ENCODE assay signal across 32 cellular contexts in genomic region chr6:39026175-39026574, GRCh38. TPM values are rescaled to one million over a fixed set of nuclear protein-coding genes. Genes with fewer than 3 reads are reported as not detected.
"Had no signal": no experiment of that assay in that cellular context is flagged by ENCODE, and none has a peak within 500 bp of the region (broad histone marks: within the 10 kb centered on the region; RNA-seq: fewer than 3 reads in every experiment).

No MANE protein-coding gene starts in this region.

- H3K4me1 ChIP-seq: colonic mucosa, Peyer's patch, SJSA1 had no signal

- H3K4me2 ChIP-seq: SK-N-SH had no signal

- H3K4me3 Mint-ChIP-seq: activated CD4-positive, alpha-beta memory T cell treated with anti-CD3 and anti-CD28 coated beads for 36 hours; activated CD4-positive, alpha-beta T cell treated with anti-CD3 and anti-CD28 coated beads, Interleukin-2, amount 10 ng/mL, durations not matched to agents 24 days and 14 days; activated naive CD4-positive, alpha-beta T cell treated with anti-CD3 and anti-CD28 coated beads, Interleukin-2, amount 10 ng/mL, durations not matched to agents 7 days and 5 days; activated naive CD8-positive, alpha-beta T cell; activated naive CD8-positive, alpha-beta T cell treated with anti-CD3 and anti-CD28 coated beads, Interleukin-2, amount 50 U/mL, for 24 hours; brain; central memory CD8-positive, alpha-beta T cell; T-helper 1 cell treated with Interleukin-12 subunit alpha and Interleukin-12 subunit beta and Interleukin-4 antibody, amounts not matched to agents 30 μg/mL and 1 μg/mL, for 36 hours; T-helper 2 cell treated with Interferon-gamma antibody and Interleukin-4, amounts not matched to agents 5 μg/mL and 100 μg/mL, for 36 hours had no signal

- H3K9ac ChIP-seq: SK-N-SH had no signal

- H3K27me3 ChIP-seq: colonic mucosa, Peyer's patch had no signal

- H3K27ac Mint-ChIP-seq: activated CD4-positive, alpha-beta memory T cell treated with anti-CD3 and anti-CD28 coated beads for 36 hours; activated CD4-positive, alpha-beta T cell treated with anti-CD3 and anti-CD28 coated beads, Interleukin-2, amount 10 ng/mL, durations not matched to agents 24 days and 14 days; activated naive CD4-positive, alpha-beta T cell treated with anti-CD3 and anti-CD28 coated beads, Interleukin-2, amount 10 ng/mL, durations not matched to agents 7 days and 5 days; activated naive CD8-positive, alpha-beta T cell; activated naive CD8-positive, alpha-beta T cell treated with anti-CD3 and anti-CD28 coated beads, Interleukin-2, amount 50 U/mL, for 24 hours; brain; T-helper 1 cell treated with Interleukin-12 subunit alpha and Interleukin-12 subunit beta and Interleukin-4 antibody, amounts not matched to agents 30 μg/mL and 1 μg/mL, for 36 hours; T-helper 2 cell treated with Interferon-gamma antibody and Interleukin-4, amounts not matched to agents 5 μg/mL and 100 μg/mL, for 36 hours had no signal

- FAIRE-seq: TTC549 had no signal

- H3K4me3 ChIP-seq: colonic mucosa, Peyer's patch, SJSA1 had no signal

- H3K36me3 ChIP-seq: colonic mucosa, Peyer's patch, SJSA1 had no signal

- H3K9me3 ChIP-seq: colonic mucosa, Peyer's patch, SJSA1, SK-N-SH had no signal

- H3K4me1 Mint-ChIP-seq: activated CD4-positive, alpha-beta T cell treated with anti-CD3 and anti-CD28 coated beads, Interleukin-2, amount 10 ng/mL, durations not matched to agents 24 days and 14 days; activated naive CD4-positive, alpha-beta T cell treated with anti-CD3 and anti-CD28 coated beads, Interleukin-2, amount 10 ng/mL, durations not matched to agents 7 days and 5 days; activated naive CD8-positive, alpha-beta T cell treated with anti-CD3 and anti-CD28 coated beads, Interleukin-2, amount 50 U/mL, for 24 hours; brain; central memory CD8-positive, alpha-beta T cell had no signal

- ATAC-seq: activated naive CD8-positive, alpha-beta T cell treated with anti-CD3 and anti-CD28 coated beads, Interleukin-2, amount 50 U/mL, for 24 hours; PC-3 had no signal

- H3K9me3 Mint-ChIP-seq: activated CD4-positive, alpha-beta memory T cell treated with anti-CD3 and anti-CD28 coated beads for 36 hours; activated CD4-positive, alpha-beta T cell treated with anti-CD3 and anti-CD28 coated beads, Interleukin-2, amount 10 ng/mL, durations not matched to agents 24 days and 14 days; activated naive CD4-positive, alpha-beta T cell treated with anti-CD3 and anti-CD28 coated beads, Interleukin-2, amount 10 ng/mL, durations not matched to agents 7 days and 5 days; activated naive CD8-positive, alpha-beta T cell treated with anti-CD3 and anti-CD28 coated beads, Interleukin-2, amount 50 U/mL, for 24 hours; brain; central memory CD8-positive, alpha-beta T cell; T-helper 1 cell treated with Interleukin-12 subunit alpha and Interleukin-12 subunit beta and Interleukin-4 antibody, amounts not matched to agents 30 μg/mL and 1 μg/mL, for 36 hours; T-helper 2 cell treated with Interferon-gamma antibody and Interleukin-4, amounts not matched to agents 5 μg/mL and 100 μg/mL, for 36 hours had no signal

- DNase-seq: activated CD4-positive, alpha-beta memory T cell treated with anti-CD3 and anti-CD28 coated beads for 36 hours; activated CD4-positive, alpha-beta T cell treated with anti-CD3 and anti-CD28 coated beads, Interleukin-2, amount 10 ng/mL, durations not matched to agents 24 days and 14 days; activated CD8-positive, alpha-beta memory T cell treated with anti-CD3 and anti-CD28 coated beads, Interleukin-2, amount 50 U/mL, for 4 hours; activated effector memory CD4-positive, alpha-beta T cell treated with Interleukin-2 at 50 U/mL for 16 hours; activated naive CD4-positive, alpha-beta T cell treated with anti-CD3 and anti-CD28 coated beads, Interleukin-2, amount 10 ng/mL, durations not matched to agents 7 days and 5 days; activated naive CD8-positive, alpha-beta T cell treated with anti-CD3 and anti-CD28 coated beads, Interleukin-2, amount 50 U/mL, for 24 hours; activated T-cell treated with anti-CD3 and anti-CD28 coated beads, Interleukin-2, amount 50 U/mL, for 48 hours; anterior cingulate cortex; colonic mucosa; NCI-H1048; NCI-H1105 treated with DMSO at 0.1 percent for 48 hours; NCI-H1436; NCI-H1694; NCI-H1930; NCI-H2081 treated with DMSO at 0.1 percent for 48 hours; NCI-H226; NCI-H446 treated with DMSO at 0.1 percent for 48 hours; NCI-H524 treated with DMSO at 0.1 percent for 48 hours; PC-3; Peyer's patch; RPMI8226; SHP77 treated with DMSO at 0.1 percent for 48 hours; SK-N-SH had no signal

- H3K36me3 Mint-ChIP-seq: activated CD4-positive, alpha-beta memory T cell treated with anti-CD3 and anti-CD28 coated beads for 36 hours; activated naive CD4-positive, alpha-beta T cell treated with anti-CD3 and anti-CD28 coated beads, Interleukin-2, amount 10 ng/mL, durations not matched to agents 7 days and 5 days; activated naive CD8-positive, alpha-beta T cell; brain had no signal

- H3K27ac ChIP-seq: colonic mucosa, Peyer's patch, SJSA1 had no signal

RNA-seq across cellular contexts. Expression of gene GLP1R, which starts 22.4 kb away (rescaled TPM):
- total RNA-seq: chondrocyte, colonic mucosa, MCF 10A, PC-3, SJSA1 had no signal
- polyA plus RNA-seq: SK-N-SH had no signal
